ENCODE assay signal across 8 cellular contexts in genomic region chr16:87492721-87493554, GRCh38. TPM values are rescaled to one million over a fixed set of nuclear protein-coding genes. Genes with fewer than 3 reads are reported as not detected.
DNase-seq lines count a peak whose midpoint lies in the region; ATAC-seq and TF ChIP-seq lines count a peak whose summit lies in the region.

Gene ZCCHC14, minus strand, starts transcription at chr16:87493024. Its CDS starts 786 bp downstream, at chr16:87492238.

- H3K27ac ChIP-seq in adrenal gland, result peak within 1 kb of the TSS in 3 of 5 donors; percentile 55 to 96 (median 84)
- H3K27ac ChIP-seq in heart left ventricle, result peak within 1 kb of the TSS; percentile 30 to 90 (median 61)
- H3K27ac ChIP-seq in tibial nerve, result peak within 1 kb of the TSS; percentile 0 to 81 (median 65)

- ATAC-seq in HG02610 (IDR thresholded peaks at IDR 0.05; ENCODE audit: unreplicated experiment) (peak; percentile 78), heart left ventricle (peak; percentile 99 to 100 (median 100))

- peak; percentile 41 to 79 for TF ChIP-seq EP300 in tibial nerve (IDR thresholded peaks at IDR 0.05)

- H3K36me3 ChIP-seq in adrenal gland (replicated peaks in 1 of 2) (no peaks in the 10 kb centered on the region), heart left ventricle (no peaks in the 10 kb centered on the region), tibial nerve (no peaks in the 10 kb centered on the region)

- no peaks in the 10 kb centered on the region for H3K27me3 ChIP-seq in adrenal gland
- no peaks in the 10 kb centered on the region for H3K27me3 ChIP-seq in heart left ventricle
- H3K27me3 ChIP-seq in tibial nerve, result no peaks in the 10 kb centered on the region

- DNase-seq in NCI-H128 (lab: John Stamatoyannopoulos, UW; ENCODE audit: unreplicated experiment) (peak; percentile 93), SW480 (ENCODE audit: low spot score) (peak; percentile 95), adrenal gland (peak; percentile 98 to 100 (median 99)), heart left ventricle (peak; percentile 100), pons (ENCODE audit: low spot score) (peak; percentile 96), tibial nerve (ENCODE audit: low spot score in 2 of 2) (peak; percentile 98 to 99)

- TF ChIP-seq POLR2A in GM10847 (IDR thresholded peaks at IDR 0.05; ENCODE audit: extremely low read depth, insufficient read length) (peak; percentile 19), adrenal gland (IDR thresholded peaks at IDR 0.05) (peak in 1 of 2 donors; percentile 88), heart left ventricle (IDR thresholded peaks at IDR 0.05) (peak; percentile 13 to 86), tibial nerve (IDR thresholded peaks at IDR 0.05) (peak; percentile 84 to 92)

- TF ChIP-seq CTCF in adrenal gland (IDR thresholded peaks at IDR 0.05), result no peak
- TF ChIP-seq CTCF in heart left ventricle (IDR thresholded peaks at IDR 0.05), result no peak
- peak in 2 of 5 experiments; percentile 30 to 50 for TF ChIP-seq CTCF in tibial nerve (IDR thresholded peaks at IDR 0.05)

- H3K4me1 ChIP-seq in adrenal gland (replicated peaks in 1 of 2) (peaks cover 30 to 34% of the 10 kb centered on the region in 2 donors), heart left ventricle (peaks cover 7 to 49% (median 37%) of the 10 kb centered on the region in 12 donors), tibial nerve (peaks cover 0 to 47% (median 25%) of the 10 kb centered on the region in 4 donors)

- H3K9me3 ChIP-seq in adrenal gland (replicated peaks in 1 of 3) (no peaks in the 10 kb centered on the region), heart left ventricle (no peaks in the 10 kb centered on the region), tibial nerve (no peaks in the 10 kb centered on the region)

- WGBS in adrenal gland, 4 donors, result 0 to 4% (median 1%) methylated on average over 13 to 116 of the region's 116 CpGs
- WGBS in heart left ventricle, 4 donors, result 1 to 2% (median 2%) methylated on average over 41 to 116 of the region's 116 CpGs
- 0 to 1% methylated on average over 25 to 32 of the region's 116 CpGs for WGBS in tibial nerve, 2 donors

- intact Hi-C loops in adrenal gland (cut with DNase I) (loop anchor here (5.0 to 10.0 kb wide), 2 partner anchors 78 to 81 kb away; no protein-coding TSS in a partner anchor), heart left ventricle (cut with DNase I) (loop anchor here in 4 of 10 donors (5.0 to 10.0 kb wide), 4 partner anchors 36 to 78 kb away; no protein-coding TSS in a partner anchor)

- H3K4me3 ChIP-seq in adrenal gland (peak within 1 kb of the TSS in 2 of 4 donors; percentile 26 to 66), heart left ventricle (peak within 1 kb of the TSS; percentile 29 to 77 (median 58)), tibial nerve (peak within 1 kb of the TSS; percentile 27 to 58 (median 54))

RNA-seq across cellular contexts. Expression of gene ZCCHC14, which starts in this region (rescaled TPM):
- total RNA-seq in adrenal gland (10 to 100 TPM; 17.9 to 49.8 (median 35.2) TPM), heart left ventricle (10 to 100 TPM in 6 of 9 donors, 1 to 10 TPM in 3; 9.2 to 18.4 (median 16.4) TPM), tibial nerve (10 to 100 TPM; 15.3 to 45.8 (median 25.8) TPM)
- polyA plus RNA-seq in adrenal gland (10 to 100 TPM; 10.6 to 26.3 (median 20.2) TPM), heart left ventricle (10 to 100 TPM in 1 of 2 donors, 1 to 10 TPM in 1; 6.4 to 10.5 TPM)
